Comparison of ENCODE assay signal across 1 cellular context in the genomic region with DNA sequence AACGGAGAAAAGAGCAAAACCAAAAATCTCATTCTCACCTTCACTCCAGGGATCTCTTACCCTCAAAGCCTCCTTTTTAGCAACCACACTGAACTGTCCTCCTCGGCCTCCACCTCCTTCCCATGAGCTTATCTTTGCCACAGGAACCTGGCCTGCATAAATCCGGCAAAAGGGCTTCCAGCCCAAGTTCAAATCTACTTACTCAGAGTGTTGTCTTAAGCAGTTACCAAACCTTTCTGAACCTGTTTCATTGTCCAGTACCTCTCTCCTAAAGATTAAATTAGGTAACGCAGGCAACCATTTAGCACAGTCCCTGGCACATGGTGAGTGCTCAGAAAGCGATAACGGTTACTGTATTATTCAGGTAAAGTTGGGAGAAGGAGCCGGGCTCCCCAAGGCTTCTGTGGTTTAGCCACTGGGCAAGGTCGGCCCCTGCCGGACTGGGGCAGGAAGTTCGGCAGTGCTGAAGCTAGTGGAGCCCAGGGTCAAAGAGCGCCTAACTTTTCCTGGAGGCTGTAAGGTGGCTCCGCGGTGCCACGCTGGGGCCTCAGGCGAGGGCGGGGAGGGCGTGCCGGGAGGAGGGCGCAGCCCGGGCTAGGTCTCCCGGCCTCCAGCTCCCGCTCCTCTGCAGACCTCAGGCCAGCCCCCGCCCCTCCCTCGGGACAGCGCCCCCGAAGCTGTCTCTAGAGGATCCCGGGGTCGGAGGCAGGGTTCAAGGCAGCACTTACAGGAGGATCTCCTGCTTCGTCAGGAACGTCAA.
TF ChIP-seq lines count a peak whose summit lies in the region.

No MANE protein-coding gene starts in this region.

TF ChIP-seq in HEK293, 187 proteins besides CTCF, POLR2A, EP300 and RAD21 (continued from another document):
- TF ChIP-seq, protein P1, sequence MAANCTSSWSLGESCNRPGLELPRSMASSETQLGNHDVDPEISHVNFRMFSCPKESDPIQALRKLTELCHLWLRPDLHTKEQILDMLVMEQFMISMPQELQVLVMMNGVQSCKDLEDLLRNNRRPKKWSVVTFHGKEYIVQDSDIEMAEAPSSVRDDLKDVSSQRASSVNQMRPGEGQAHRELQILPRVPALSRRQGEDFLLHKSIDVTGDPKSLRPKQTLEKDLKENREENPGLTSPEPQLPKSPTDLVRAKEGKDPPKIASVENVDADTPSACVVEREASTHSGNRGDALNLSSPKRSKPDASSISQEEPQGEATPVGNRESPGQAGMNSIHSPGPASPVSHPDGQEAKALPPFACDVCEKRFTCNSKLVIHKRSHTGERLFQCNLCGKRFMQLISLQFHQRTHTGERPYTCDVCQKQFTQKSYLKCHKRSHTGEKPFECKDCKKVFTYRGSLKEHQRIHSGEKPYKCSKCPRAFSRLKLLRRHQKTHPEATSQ (tag by site-specific recombination; IDR thresholded peaks at IDR 0.05): no peak; the same call in 1 of the 2 replicates
- TF ChIP-seq ZNF184 (tag by site-specific recombination; IDR thresholded peaks at IDR 0.05) (no peak), ZNF391 (tag by site-specific recombination; IDR thresholded peaks at IDR 0.05; ENCODE audit: borderline replicate concordance, low read depth) (no peak), ZNF830 (tag by site-specific recombination; IDR thresholded peaks at IDR 0.05; ENCODE audit: low read depth) (no peak), ZNF555 (tag by site-specific recombination; conservative IDR thresholded peaks at IDR 0.05) (no peak), ZNF274 (IDR thresholded peaks at IDR 0.05; ENCODE audit: low read length) (no peak), ZNF274 (tag by site-specific recombination; IDR thresholded peaks at IDR 0.05; ENCODE audit: borderline replicate concordance) (no peak), MZF1 (tag by site-specific recombination; IDR thresholded peaks at IDR 0.05; ENCODE audit: borderline replicate concordance) (no peak), ZSCAN23 (tag by site-specific recombination; IDR thresholded peaks at IDR 0.05) (no peak), ZNF366 (tag by site-specific recombination; conservative IDR thresholded peaks at IDR 0.05) (no peak), ZBTB20 (tag by site-specific recombination; IDR thresholded peaks at IDR 0.05) (peak; percentile 47; the same call in 1 of the 2 replicates), MYNN (tag by site-specific recombination; IDR thresholded peaks at IDR 0.05; ENCODE audit: borderline replicate concordance) (no peak), SP2 (tag by site-specific recombination; IDR thresholded peaks at IDR 0.05) (peak; percentile 48), SETDB1 (IDR thresholded peaks at IDR 0.05; ENCODE audit: insufficient read length, low read length) (no peak), ZNF530 (tag by site-specific recombination; IDR thresholded peaks at IDR 0.05; ENCODE audit: low read depth) (no peak), ZNF768 (tag by site-specific recombination; IDR thresholded peaks at IDR 0.05) (no peak), ZNF10 (tag by site-specific recombination; IDR thresholded peaks at IDR 0.05) (0 out of 2 replicates have a peak, but pooled peaks have one; percentile 7), TCF7L2 (IDR thresholded peaks at IDR 0.05; ENCODE audit: borderline replicate concordance, low read depth, low read length) (no peak), ZNF571 (tag by site-specific recombination; IDR thresholded peaks at IDR 0.05) (no peak), ZNF175 (tag by site-specific recombination; IDR thresholded peaks at IDR 0.05) (no peak), ZBTB7A (tag by site-specific recombination; IDR thresholded peaks at IDR 0.05; ENCODE audit: low read depth) (no peak), EGR2 (tag by site-specific recombination; IDR thresholded peaks at IDR 0.05; ENCODE audit: low read depth) (no peak; the same call in 1 of the 2 replicates), ZNF211 (tag by site-specific recombination; IDR thresholded peaks at IDR 0.05; ENCODE audit: low read depth) (no peak), ZNF132 (tag by site-specific recombination; IDR thresholded peaks at IDR 0.05; ENCODE audit: borderline replicate concordance) (no peak), ZNF311 (tag by site-specific recombination; IDR thresholded peaks at IDR 0.05; ENCODE audit: borderline replicate concordance) (no peak), ZNF514 (tag by site-specific recombination; IDR thresholded peaks at IDR 0.05) (no peak), ZFP3 (tag by site-specific recombination; IDR thresholded peaks at IDR 0.05; ENCODE audit: low read depth) (no peak), ZNF600 (tag by site-specific recombination; IDR thresholded peaks at IDR 0.05) (peak; percentile 84), KLF8 (tag by site-specific recombination; IDR thresholded peaks at IDR 0.05) (peak; percentile 62), ZIC2 (tag by site-specific recombination; IDR thresholded peaks at IDR 0.05) (peak; percentile 32; the same call in 1 of the 2 replicates), MEIS1 (CRISPR knock-in tag; IDR thresholded peaks at IDR 0.05; ENCODE audit: borderline replicate concordance) (no peak)
- TF ChIP-seq, protein P2, sequence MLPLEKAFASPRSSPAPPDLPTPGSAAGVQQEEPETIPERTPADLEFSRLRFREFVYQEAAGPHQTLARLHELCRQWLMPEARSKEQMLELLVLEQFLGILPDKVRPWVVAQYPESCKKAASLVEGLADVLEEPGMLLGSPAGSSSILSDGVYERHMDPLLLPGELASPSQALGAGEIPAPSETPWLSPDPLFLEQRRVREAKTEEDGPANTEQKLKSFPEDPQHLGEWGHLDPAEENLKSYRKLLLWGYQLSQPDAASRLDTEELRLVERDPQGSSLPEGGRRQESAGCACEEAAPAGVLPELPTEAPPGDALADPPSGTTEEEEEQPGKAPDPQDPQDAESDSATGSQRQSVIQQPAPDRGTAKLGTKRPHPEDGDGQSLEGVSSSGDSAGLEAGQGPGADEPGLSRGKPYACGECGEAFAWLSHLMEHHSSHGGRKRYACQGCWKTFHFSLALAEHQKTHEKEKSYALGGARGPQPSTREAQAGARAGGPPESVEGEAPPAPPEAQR (tag by site-specific recombination; IDR thresholded peaks at IDR 0.05): no peak
- TF ChIP-seq, protein P3, sequence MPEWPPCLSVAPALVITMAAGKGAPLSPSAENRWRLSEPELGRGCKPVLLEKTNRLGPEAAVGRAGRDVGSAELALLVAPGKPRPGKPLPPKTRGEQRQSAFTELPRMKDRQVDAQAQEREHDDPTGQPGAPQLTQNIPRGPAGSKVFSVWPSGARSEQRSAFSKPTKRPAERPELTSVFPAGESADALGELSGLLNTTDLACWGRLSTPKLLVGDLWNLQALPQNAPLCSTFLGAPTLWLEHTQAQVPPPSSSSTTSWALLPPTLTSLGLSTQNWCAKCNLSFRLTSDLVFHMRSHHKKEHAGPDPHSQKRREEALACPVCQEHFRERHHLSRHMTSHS (tag by site-specific recombination; IDR thresholded peaks at IDR 0.05): no peak
- TF ChIP-seq, protein P4, sequence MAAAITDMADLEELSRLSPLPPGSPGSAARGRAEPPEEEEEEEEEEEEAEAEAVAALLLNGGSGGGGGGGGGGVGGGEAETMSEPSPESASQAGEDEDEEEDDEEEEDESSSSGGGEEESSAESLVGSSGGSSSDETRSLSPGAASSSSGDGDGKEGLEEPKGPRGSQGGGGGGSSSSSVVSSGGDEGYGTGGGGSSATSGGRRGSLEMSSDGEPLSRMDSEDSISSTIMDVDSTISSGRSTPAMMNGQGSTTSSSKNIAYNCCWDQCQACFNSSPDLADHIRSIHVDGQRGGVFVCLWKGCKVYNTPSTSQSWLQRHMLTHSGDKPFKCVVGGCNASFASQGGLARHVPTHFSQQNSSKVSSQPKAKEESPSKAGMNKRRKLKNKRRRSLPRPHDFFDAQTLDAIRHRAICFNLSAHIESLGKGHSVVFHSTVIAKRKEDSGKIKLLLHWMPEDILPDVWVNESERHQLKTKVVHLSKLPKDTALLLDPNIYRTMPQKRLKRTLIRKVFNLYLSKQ (tag by site-specific recombination; IDR thresholded peaks at IDR 0.05; ENCODE audit: borderline replicate concordance): no peak
- TF ChIP-seq, protein P5, sequence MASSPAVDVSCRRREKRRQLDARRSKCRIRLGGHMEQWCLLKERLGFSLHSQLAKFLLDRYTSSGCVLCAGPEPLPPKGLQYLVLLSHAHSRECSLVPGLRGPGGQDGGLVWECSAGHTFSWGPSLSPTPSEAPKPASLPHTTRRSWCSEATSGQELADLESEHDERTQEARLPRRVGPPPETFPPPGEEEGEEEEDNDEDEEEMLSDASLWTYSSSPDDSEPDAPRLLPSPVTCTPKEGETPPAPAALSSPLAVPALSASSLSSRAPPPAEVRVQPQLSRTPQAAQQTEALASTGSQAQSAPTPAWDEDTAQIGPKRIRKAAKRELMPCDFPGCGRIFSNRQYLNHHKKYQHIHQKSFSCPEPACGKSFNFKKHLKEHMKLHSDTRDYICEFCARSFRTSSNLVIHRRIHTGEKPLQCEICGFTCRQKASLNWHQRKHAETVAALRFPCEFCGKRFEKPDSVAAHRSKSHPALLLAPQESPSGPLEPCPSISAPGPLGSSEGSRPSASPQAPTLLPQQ (tag by site-specific recombination; IDR thresholded peaks at IDR 0.05): no peak
